In the genomic region with DNA sequence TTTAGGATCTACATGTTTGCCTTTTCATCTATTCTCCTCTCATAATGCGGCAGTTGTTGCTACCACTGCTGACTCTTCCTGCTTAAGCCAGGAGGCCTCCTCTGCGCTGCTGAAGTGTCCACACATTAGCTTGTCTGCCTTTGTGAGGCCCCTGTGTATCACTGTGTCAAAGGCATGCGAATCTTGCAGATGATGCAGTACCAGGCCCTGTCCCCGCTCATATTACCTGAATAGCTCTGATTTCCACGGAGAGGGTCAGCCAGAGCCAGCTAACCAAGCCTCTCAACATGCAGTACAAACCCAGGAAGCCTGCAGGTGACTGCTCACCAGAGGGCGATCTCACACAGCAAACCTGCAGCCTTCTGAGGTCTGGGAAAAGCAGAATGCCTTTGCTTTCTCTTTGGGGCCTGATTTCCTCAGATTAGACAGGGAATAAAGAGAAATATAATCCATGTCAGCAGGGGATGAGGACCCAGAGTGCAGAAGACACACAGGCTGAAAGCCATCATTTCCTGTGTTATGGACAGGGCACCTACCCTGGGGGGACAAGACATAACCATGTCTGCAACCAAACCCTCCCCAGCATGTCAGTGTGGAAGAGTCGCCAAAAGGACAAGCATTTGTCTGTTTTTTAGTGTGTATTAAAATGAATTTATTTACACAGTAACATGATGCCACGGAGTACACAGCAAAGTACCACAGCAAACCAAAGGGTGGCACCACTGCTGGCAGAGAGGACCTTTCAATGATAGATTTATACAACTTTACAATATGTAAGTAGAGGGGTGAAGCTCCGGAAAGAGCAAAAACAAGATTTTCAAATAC, we compare ENCODE assay signal across 8 cellular contexts. TPM values are rescaled to one million over a fixed set of nuclear protein-coding genes. Genes with fewer than 3 reads are reported as not detected.
A peak's percentile ranks its signal among the peaks of the same experiment; 100 is the strongest.
DNase-seq lines count a peak whose midpoint lies in the region; ATAC-seq, FAIRE-seq and TF ChIP-seq lines count a peak whose summit lies in the region.

No MANE protein-coding gene starts in this region.

- H3K27ac Mint-ChIP-seq in activated T-cell treated with anti-CD3 and anti-CD28 coated beads, Interleukin-2, amount 50 U/mL, for 72 hours, result no peak overlapping the region

- no peaks in the 10 kb centered on the region for H3K36me3 ChIP-seq in BE2C
- peaks cover 0 to 13% of the 10 kb centered on the region in 2 donors for H3K36me3 ChIP-seq in gastroesophageal sphincter
- H3K36me3 ChIP-seq in trophoblast cell (ENCODE audit: control insufficient read depth in 1 of 2, insufficient read depth in 2 of 2, low read length in 2 of 2), result peaks cover 0 to 3% of the 10 kb centered on the region in 2 experiments

- no peak overlapping the region for H4K8ac ChIP-seq in trophoblast cell (ENCODE audit: low read depth, low read length)

- 44 to 58% methylated on average over 5 to 8 of the region's 9 CpGs for WGBS in gastroesophageal sphincter (ENCODE audit: low coverage in 1 of 2), 2 donors
- WGBS in trophoblast cell (ENCODE audit: extremely low coverage, insufficient coverage, insufficient read length), result no CpG with 5 or more reads among the region's 9 CpGs

- FAIRE-seq in H54 (lab: Jason Lieb, UNC), result no peak

- H2BK12ac ChIP-seq in trophoblast cell (ENCODE audit: low read length), result no peak overlapping the region

- TF ChIP-seq POLR2A in H54 (IDR thresholded peaks at IDR 0.05; ENCODE audit: low read depth, low read length), result no peak
- no peak for TF ChIP-seq POLR2A in gastroesophageal sphincter (IDR thresholded peaks at IDR 0.05)

- no peaks in the 10 kb centered on the region for H3K36me3 Mint-ChIP-seq in activated T-cell treated with anti-CD3 and anti-CD28 coated beads, Interleukin-2, amount 50 U/mL, for 72 hours (ENCODE audit: insufficient read depth in 2 of 2)

- H3K27me3 ChIP-seq in BE2C (no peaks in the 10 kb centered on the region), gastroesophageal sphincter (no peaks in the 10 kb centered on the region), trophoblast cell (ENCODE audit: insufficient read depth, low read length) (no peaks in the 10 kb centered on the region)

- no peak overlapping the region for H4K12ac ChIP-seq in trophoblast cell (ENCODE audit: low read depth, low read length)

- H3K79me2 ChIP-seq in trophoblast cell (ENCODE audit: control insufficient read depth, insufficient read depth, low read length, poor library complexity), result no peaks in the 10 kb centered on the region

- no peak overlapping the region for H2BK5ac ChIP-seq in trophoblast cell (ENCODE audit: low read depth, low read length, poor library complexity)

- no peak overlapping the region for H3K14ac ChIP-seq in trophoblast cell (ENCODE audit: low read length)

- no peak overlapping the region for H3K23ac ChIP-seq in trophoblast cell (ENCODE audit: low read length)

- H3K18ac ChIP-seq in trophoblast cell (ENCODE audit: low read length), result no peak overlapping the region

- no peak for TF ChIP-seq EP300 in gastroesophageal sphincter (IDR thresholded peaks at IDR 0.05)

- no peak overlapping the region for H3K4me3 ChIP-seq in BE2C (ENCODE audit: low read depth, low read length)
- H3K4me3 ChIP-seq in gastroesophageal sphincter, result no peak overlapping the region
- H3K4me3 ChIP-seq in trophoblast cell (ENCODE audit: low read depth, low read length), result no peak overlapping the region

- no peak overlapping the region for H2AFZ ChIP-seq in trophoblast cell (ENCODE audit: insufficient read depth, low read length, poor library complexity)

- H3K79me1 ChIP-seq in trophoblast cell (ENCODE audit: low read length), result no peaks in the 10 kb centered on the region

- ATAC-seq in activated T-cell treated with anti-CD3 and anti-CD28 coated beads, Interleukin-2, amount 50 U/mL, for 72 hours (replicated peaks in 1 of 2), result peak in 1 of 2 donors; percentile 39
- peak; percentile 58 for ATAC-seq in gastroesophageal sphincter
- no peak for ATAC-seq in HG02759 (IDR thresholded peaks at IDR 0.05; ENCODE audit: unreplicated experiment)

- no peak overlapping the region for H3K9ac ChIP-seq in trophoblast cell (ENCODE audit: low read length)

- H3K4ac ChIP-seq in trophoblast cell (ENCODE audit: low read depth, low read length), result no peak overlapping the region

- H3K4me3 Mint-ChIP-seq in activated T-cell treated with anti-CD3 and anti-CD28 coated beads, Interleukin-2, amount 50 U/mL, for 72 hours, result no peak overlapping the region

- no peak overlapping the region for H3K4me2 ChIP-seq in trophoblast cell (ENCODE audit: low read length)

- H3K4me1 Mint-ChIP-seq in activated T-cell treated with anti-CD3 and anti-CD28 coated beads, Interleukin-2, amount 50 U/mL, for 72 hours (ENCODE audit: low read depth), result no peaks in the 10 kb centered on the region

- peak overlapping the region in 1 of 4 donors; percentile 26 for H3K27ac ChIP-seq in gastroesophageal sphincter
- H3K27ac ChIP-seq in trophoblast cell (ENCODE audit: low read depth, low read length), result no peak overlapping the region

- TF ChIP-seq CTCF in BE2C (IDR thresholded peaks at IDR 0.05; ENCODE audit: low read depth, low read length), result peak; percentile 92
- TF ChIP-seq CTCF in gastroesophageal sphincter (IDR thresholded peaks at IDR 0.05), result peak; percentile 19 to 69 (median 44)

- no peaks in the 10 kb centered on the region for H3K9me3 Mint-ChIP-seq in activated T-cell treated with anti-CD3 and anti-CD28 coated beads, Interleukin-2, amount 50 U/mL, for 72 hours

- peaks cover 9% of the 10 kb centered on the region; the same call in 1 of the 2 replicates for H3K4me1 ChIP-seq in BE2C
- peaks cover 0 to 30% (median 0%) of the 10 kb centered on the region in 3 donors for H3K4me1 ChIP-seq in gastroesophageal sphincter
- peaks cover 0 to 3% of the 10 kb centered on the region in 2 experiments for H3K4me1 ChIP-seq in trophoblast cell (ENCODE audit: control insufficient read depth in 1 of 2, insufficient read depth in 2 of 2, low read length in 2 of 2)

- DNase-seq in BE2C (peak; percentile 71), H54 (ENCODE audit: insufficient read length, low spot score) (peak; percentile 13), NCI-H526 (lab: John Stamatoyannopoulos, UW) (peak; percentile 75 to 86), trophoblast cell (peak; percentile 14 to 54), activated gamma-delta T cell treated with Interleukin-2 at 50 U/mL for 16 hours (no peak)
- peak; percentile 27 to 31 for DNase-seq in activated T-cell treated with anti-CD3 and anti-CD28 coated beads, Interleukin-2, amount 50 U/mL, for 72 hours

- no peak overlapping the region for H2AK5ac ChIP-seq in trophoblast cell (ENCODE audit: low read length)

- no peaks in the 10 kb centered on the region for H3K27me3 Mint-ChIP-seq in activated T-cell treated with anti-CD3 and anti-CD28 coated beads, Interleukin-2, amount 50 U/mL, for 72 hours (ENCODE audit: low read depth)

- H4K91ac ChIP-seq in trophoblast cell (ENCODE audit: low read depth, low read length), result no peak overlapping the region

- H3K9me3 ChIP-seq in BE2C (no peaks in the 10 kb centered on the region), gastroesophageal sphincter (no peaks in the 10 kb centered on the region), trophoblast cell (ENCODE audit: insufficient read depth, low read depth, low read length) (no peaks in the 10 kb centered on the region)

- H2BK120ac ChIP-seq in trophoblast cell (ENCODE audit: insufficient read depth, low read length, poor library complexity), result no peak overlapping the region

RNA-seq across cellular contexts. Expression of a gene that starts 36.8 kb away (rescaled TPM):
- polyA plus RNA-seq in BE2C (2012; ENCODE audit: insufficient read depth, insufficient read length, low read depth), result 387 TPM
- total RNA-seq in activated T-cell treated with anti-CD3 and anti-CD28 coated beads, Interleukin-2, amount 50 U/mL, for 72 hours, result 10 to 100 TPM; 30.4 to 36.4 TPM
- total RNA-seq in gastroesophageal sphincter, result 100 to 1,000 TPM; 163 to 205 (median 171) TPM
- 93.4 and 95.8 TPM in 2 replicates for polyA plus RNA-seq in trophoblast cell (2013)

Comparison
In these comparisons a context has a peak if more than half of its experiments do, and no peak if none do; other contexts are left out.
1. RNA of a gene that starts 36.8 kb away (total RNA-seq): 163 to 205 TPM in gastroesophageal sphincter; 30.4 to 36.4 TPM in activated T-cell treated with anti-CD3 and anti-CD28 coated beads, Interleukin-2, amount 50 U/mL, for 72 hours; every median in the first group is over 4 times any median in the second.